12 cellular contexts compared by ENCODE assay signal in the genomic region with DNA sequence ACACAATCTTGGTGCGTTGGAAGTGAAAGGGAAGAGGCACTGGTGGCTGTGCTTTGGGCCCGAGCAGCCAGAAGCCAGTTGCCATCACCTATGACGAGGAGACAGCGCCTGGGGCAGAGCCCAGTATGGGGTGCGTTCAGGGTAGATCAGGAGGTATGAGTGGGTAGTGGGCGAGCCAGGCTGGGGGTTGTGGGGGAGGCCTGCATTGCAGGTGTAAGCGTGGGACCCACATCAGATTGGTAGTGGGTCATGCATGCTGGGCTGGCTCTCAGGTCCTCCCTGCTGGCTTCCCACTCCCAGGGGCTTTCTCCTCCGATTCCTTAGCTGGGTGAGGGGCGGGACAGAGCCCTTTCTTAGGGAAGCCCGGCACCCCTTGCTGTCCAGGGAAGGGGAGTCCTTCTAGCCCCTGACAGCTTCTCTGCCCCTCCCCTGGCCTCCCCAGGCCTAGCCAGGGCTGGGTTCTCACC. TPM values are rescaled to one million over a fixed set of nuclear protein-coding genes. Genes with fewer than 3 reads are reported as not detected.
A peak's percentile ranks its signal among the peaks of the same experiment; 100 is the strongest.
DNase-seq lines count a peak whose midpoint lies in the region; ATAC-seq, FAIRE-seq and TF ChIP-seq lines count a peak whose summit lies in the region.
"Had no signal": no experiment of that assay in that cellular context is flagged by ENCODE, and none has a peak within 500 bp of the region (broad histone marks: within the 10 kb centered on the region; RNA-seq: fewer than 3 reads in every experiment).

No MANE protein-coding gene starts in this region.

- H3K27ac Mint-ChIP-seq in activated T-cell treated with anti-CD3 and anti-CD28 coated beads, Interleukin-2, amount 50 U/mL, for 24 hours = peak overlapping the region; percentile 97

- no peaks in the 10 kb centered on the region for H3K9me2 ChIP-seq in MM.1S (replicated peaks; ENCODE audit: insufficient read depth, low read length)

- TF ChIP-seq CTCF in MM.1S (IDR thresholded peaks at IDR 0.05; ENCODE audit: low read length) (no peak), kidney (IDR thresholded peaks at IDR 0.05; ENCODE audit: borderline replicate concordance, extremely low read depth, insufficient read depth) (no peak)

- intact Hi-C loops in kidney (cut with DNase I) = no loop called here

- peaks cover 4% of the 10 kb centered on the region for H3K79me1 ChIP-seq in neuronal stem cell (ENCODE audit: low read depth, low read length)

- peak overlapping the region; percentile 94 for H3K4me3 Mint-ChIP-seq in activated T-cell treated with anti-CD3 and anti-CD28 coated beads, Interleukin-2, amount 50 U/mL, for 24 hours

- peaks cover 64% of the 10 kb centered on the region for H3K4me1 Mint-ChIP-seq in activated T-cell treated with anti-CD3 and anti-CD28 coated beads, Interleukin-2, amount 50 U/mL, for 24 hours (ENCODE audit: low read depth)

- H3K36me3 ChIP-seq in MM.1S (replicated peaks; ENCODE audit: insufficient read depth, low read length) = no peaks in the 10 kb centered on the region
- no peaks in the 10 kb centered on the region for H3K36me3 ChIP-seq in kidney (ENCODE audit: control insufficient read depth in 1 of 2, insufficient read depth in 2 of 2, low read length in 2 of 2)
- peaks cover 21 to 24% of the 10 kb centered on the region in 2 donors for H3K36me3 ChIP-seq in neuronal stem cell (replicated peaks in 1 of 2; ENCODE audit: control insufficient read depth in 2 of 2, insufficient read depth in 2 of 2, low read length in 2 of 2)

- ATAC-seq in stimulated activated naive CD8-positive, alpha-beta T cell treated with anti-CD3 and anti-CD28 coated beads, Interleukin-15, Interleukin-2, amounts not matched to agents 100 U/mL and 50 U/mL, for 24 hours = no peak
- ATAC-seq in esophagus mucosa = no peak
- ATAC-seq: right cardiac atrium had no signal

- H3K9me3 ChIP-seq in MM.1S (replicated peaks; ENCODE audit: insufficient read depth, low read length) (no peaks in the 10 kb centered on the region), kidney (ENCODE audit: control insufficient read depth in 1 of 2, low read length in 2 of 2) (no peaks in the 10 kb centered on the region), neuronal stem cell (replicated peaks in 1 of 2; ENCODE audit: control insufficient read depth in 2 of 2, insufficient read depth in 1 of 2, low read depth in 1 of 2, low read length in 2 of 2) (no peaks in the 10 kb centered on the region)

- no peaks in the 10 kb centered on the region for H3K9me3 Mint-ChIP-seq in activated T-cell treated with anti-CD3 and anti-CD28 coated beads, Interleukin-2, amount 50 U/mL, for 24 hours

- no peak for FAIRE-seq in kidney (lab: Jason Lieb, UNC)
- FAIRE-seq: astrocyte had no signal

- H3K4me1 ChIP-seq in MM.1S (ENCODE audit: low read length) (peaks cover 41% of the 10 kb centered on the region), kidney (ENCODE audit: control insufficient read depth in 1 of 2, insufficient read depth in 1 of 2, low read depth in 1 of 2, low read length in 2 of 2) (no peaks in the 10 kb centered on the region), neuronal stem cell (ENCODE audit: control insufficient read depth in 2 of 2, insufficient read depth in 1 of 2, low read depth in 1 of 2, low read length in 2 of 2) (peaks cover 0 to 2% of the 10 kb centered on the region in 2 donors)

- no peak overlapping the region for H3K4ac ChIP-seq in neuronal stem cell (ENCODE audit: low read length)

- no peaks in the 10 kb centered on the region for H3K27me3 Mint-ChIP-seq in activated T-cell treated with anti-CD3 and anti-CD28 coated beads, Interleukin-2, amount 50 U/mL, for 24 hours

- H2AFZ ChIP-seq in MM.1S (ENCODE audit: low read length) (no peak overlapping the region), neuronal stem cell (ENCODE audit: low read length) (no peak overlapping the region)

- H2BK15ac ChIP-seq in neuronal stem cell (ENCODE audit: low read length) = no peak overlapping the region

- H2BK120ac ChIP-seq in neuronal stem cell (ENCODE audit: low read depth, low read length) = no peak overlapping the region

- WGBS in neuronal stem cell (ENCODE audit: extremely low coverage in 2 of 2, insufficient read length in 2 of 2, insufficient replicate concordance in 1 of 2), 2 donors = no CpG with 5 or more reads among the region's 10 CpGs

- no peak overlapping the region for H4K91ac ChIP-seq in neuronal stem cell (ENCODE audit: low read depth, low read length, poor library complexity)

- no peak overlapping the region for H4K8ac ChIP-seq in neuronal stem cell (ENCODE audit: low read depth, low read length)

- peaks cover 31% of the 10 kb centered on the region for H3K79me2 ChIP-seq in MM.1S (ENCODE audit: low read length)

- no peak overlapping the region for H2BK12ac ChIP-seq in neuronal stem cell (ENCODE audit: low read length)

- no peak overlapping the region for H3K18ac ChIP-seq in neuronal stem cell (ENCODE audit: low read length)

- H4K20me1 ChIP-seq in MM.1S (ENCODE audit: insufficient read depth, low read length) = no peaks in the 10 kb centered on the region

- no peak overlapping the region for H3K14ac ChIP-seq in neuronal stem cell (ENCODE audit: low read length)

- H2BK5ac ChIP-seq in neuronal stem cell (ENCODE audit: low read length) = no peak overlapping the region

- no peak for DNase-seq in MM.1S
- DNase-seq in activated T-cell treated with anti-CD3 and anti-CD28 coated beads, Interleukin-2, amount 50 U/mL, for 24 hours = peak; percentile 63
- DNase-seq in kidney = peak; percentile 78
- peak; percentile 42 for DNase-seq in stimulated activated naive CD8-positive, alpha-beta T cell treated with anti-CD3 and anti-CD28 coated beads, Interleukin-15, Interleukin-2, amounts not matched to agents 100 U/mL and 50 U/mL, for 24 hours
- no peak for DNase-seq in NK-92 (lab: John Stamatoyannopoulos, UW; ENCODE audit: unreplicated experiment)
- no peak for DNase-seq in HK-2 (ENCODE audit: unreplicated experiment)
- no peak for DNase-seq in neuronal stem cell (ENCODE audit: low spot score)
- DNase-seq: NCI-H2227 treated with DMSO at 0.1 percent for 48 hours, right cardiac atrium had no signal

- peak overlapping the region; percentile 97; the same call in 1 of the 2 replicates for H3K27ac ChIP-seq in MM.1S (ENCODE audit: low read length)
- H3K27ac ChIP-seq in kidney (ENCODE audit: low read depth in 2 of 2, low read length in 2 of 2) = peak overlapping the region in 1 of 2 donors; percentile 14
- no peak overlapping the region for H3K27ac ChIP-seq in neuronal stem cell (replicated peaks; ENCODE audit: low read length)
- H3K27ac ChIP-seq: RWPE1 had no signal

- H2AK5ac ChIP-seq in neuronal stem cell (ENCODE audit: low read depth, low read length) = no peak overlapping the region

- no peak overlapping the region for H3K4me3 ChIP-seq in MM.1S (ENCODE audit: low read length)
- H3K4me3 ChIP-seq in kidney (ENCODE audit: low read length in 2 of 2) = no peak overlapping the region
- no peak overlapping the region for H3K4me3 ChIP-seq in neuronal stem cell (ENCODE audit: low read length in 2 of 2)

- H3K27me3 ChIP-seq in MM.1S (replicated peaks; ENCODE audit: insufficient read depth, low read length) (no peaks in the 10 kb centered on the region), neuronal stem cell (ENCODE audit: control insufficient read depth in 3 of 3, insufficient read depth in 3 of 3, low read depth in 1 of 3, low read length in 3 of 3) (no peaks in the 10 kb centered on the region)

- H3K36me3 Mint-ChIP-seq in activated T-cell treated with anti-CD3 and anti-CD28 coated beads, Interleukin-2, amount 50 U/mL, for 24 hours (ENCODE audit: low read depth) = peaks cover 50% of the 10 kb centered on the region

- no peak overlapping the region for H3K23ac ChIP-seq in neuronal stem cell (ENCODE audit: low read depth, low read length, poor library complexity)

- 0 out of 2 replicates have a peak overlapping the region, but pooled peaks have one; percentile 84 for H3K4me2 ChIP-seq in MM.1S (ENCODE audit: low read depth, low read length)
- H3K4me2 ChIP-seq in neuronal stem cell (ENCODE audit: insufficient read depth, low read length, poor library complexity, severe bottlenecking) = no peak overlapping the region

- H3K9ac ChIP-seq in MM.1S (ENCODE audit: low read length) = no peak overlapping the region; the same call in 1 of the 2 replicates
- no peak overlapping the region for H3K9ac ChIP-seq in kidney (ENCODE audit: low read length in 2 of 2)
- no peak overlapping the region for H3K9ac ChIP-seq in neuronal stem cell (ENCODE audit: low read depth, low read length, poor library complexity)

- peaks cover 14% of the 10 kb centered on the region for H3F3A ChIP-seq in MM.1S (ENCODE audit: insufficient read depth, low read length)

RNA-seq across cellular contexts. Expression of a gene that starts 0.4 kb away (rescaled TPM):
- total RNA-seq in kidney (3.2 TPM), esophagus mucosa (0.36 TPM)
- polyA plus RNA-seq in kidney (ENCODE audit: insufficient read depth, low read depth, low replicate concordance) = not detected
- polyA plus RNA-seq in neuronal stem cell (2013, experiment 1 of 2) = not detected
- polyA plus RNA-seq in neuronal stem cell (2013, experiment 2 of 2) = not detected
- total RNA-seq: astrocyte, right cardiac atrium had no signal

RNA-seq across cellular contexts. Expression of a gene that starts 41.6 kb away (rescaled TPM):
- total RNA-seq in kidney = 3.7 TPM
- 3.4 TPM for polyA plus RNA-seq in kidney (ENCODE audit: insufficient read depth, low read depth, low replicate concordance)
- total RNA-seq in esophagus mucosa = 0.48 TPM
- polyA plus RNA-seq in neuronal stem cell (2013, experiment 1 of 2) = 0.38 TPM
- polyA plus RNA-seq in neuronal stem cell (2013, experiment 2 of 2) = 0.29 TPM

RNA-seq across cellular contexts. Expression of a gene that starts 42.1 kb away (rescaled TPM):
- 1.8 TPM for total RNA-seq in kidney
- 0.73 TPM for polyA plus RNA-seq in kidney (ENCODE audit: insufficient read depth, low read depth, low replicate concordance)
- total RNA-seq in esophagus mucosa = 0.20 TPM
- polyA plus RNA-seq in neuronal stem cell (2013, experiment 1 of 2) = 30.8 TPM
- polyA plus RNA-seq in neuronal stem cell (2013, experiment 2 of 2) = 29.9 TPM

RNA-seq across cellular contexts. Expression of a gene that starts 50.9 kb away (rescaled TPM):
- 3.2 TPM for total RNA-seq in kidney
- polyA plus RNA-seq in kidney (ENCODE audit: insufficient read depth, low read depth, low replicate concordance) = 1.2 TPM
- total RNA-seq in esophagus mucosa = 5.6 TPM
- 4.7 TPM for polyA plus RNA-seq in neuronal stem cell (2013, experiment 1 of 2)
- 4.5 TPM for polyA plus RNA-seq in neuronal stem cell (2013, experiment 2 of 2)

Comparison
In these comparisons a context has a peak if more than half of its experiments do, and no peak if none do; other contexts are left out.
1. DNase-seq: peak in activated T-cell treated with anti-CD3 and anti-CD28 coated beads, Interleukin-2, amount 50 U/mL, for 24 hours (single experiment), kidney (single experiment) and stimulated activated naive CD8-positive, alpha-beta T cell treated with anti-CD3 and anti-CD28 coated beads, Interleukin-15, Interleukin-2, amounts not matched to agents 100 U/mL and 50 U/mL, for 24 hours (single experiment); none in MM.1S (single experiment), NK-92 (single experiment), HK-2 (single experiment) and neuronal stem cell (single experiment).